In the genomic region with DNA sequence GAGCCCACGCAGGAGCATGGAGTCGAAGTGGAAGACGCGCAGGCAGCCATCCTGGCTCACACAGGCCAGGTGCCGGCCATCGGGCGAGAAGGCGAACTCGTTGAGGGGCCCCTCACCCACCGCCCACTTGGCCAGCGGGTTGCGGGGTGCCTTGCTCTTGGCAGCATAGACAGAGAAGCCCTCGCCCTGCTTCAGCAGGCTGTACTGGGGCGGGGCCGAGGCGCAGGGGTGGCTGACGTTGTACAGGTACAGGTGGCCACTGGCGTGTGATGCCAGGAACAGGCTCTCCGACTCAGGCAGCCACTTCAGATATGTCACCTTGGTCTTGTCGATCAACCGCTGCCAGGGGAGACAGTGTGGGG, we compare ENCODE assay signal across 1 cellular context.
TF ChIP-seq lines count a peak whose summit lies in the region.

No MANE protein-coding gene starts in this region.

TF ChIP-seq in HepG2, 621 proteins besides CTCF, POLR2A, EP300 and RAD21:
- TF ChIP-seq ZBTB8A (CRISPR knock-in tag; IDR thresholded peaks at IDR 0.05; ENCODE audit: borderline replicate concordance, low read depth) = no peak
- TF ChIP-seq, protein P1, sequence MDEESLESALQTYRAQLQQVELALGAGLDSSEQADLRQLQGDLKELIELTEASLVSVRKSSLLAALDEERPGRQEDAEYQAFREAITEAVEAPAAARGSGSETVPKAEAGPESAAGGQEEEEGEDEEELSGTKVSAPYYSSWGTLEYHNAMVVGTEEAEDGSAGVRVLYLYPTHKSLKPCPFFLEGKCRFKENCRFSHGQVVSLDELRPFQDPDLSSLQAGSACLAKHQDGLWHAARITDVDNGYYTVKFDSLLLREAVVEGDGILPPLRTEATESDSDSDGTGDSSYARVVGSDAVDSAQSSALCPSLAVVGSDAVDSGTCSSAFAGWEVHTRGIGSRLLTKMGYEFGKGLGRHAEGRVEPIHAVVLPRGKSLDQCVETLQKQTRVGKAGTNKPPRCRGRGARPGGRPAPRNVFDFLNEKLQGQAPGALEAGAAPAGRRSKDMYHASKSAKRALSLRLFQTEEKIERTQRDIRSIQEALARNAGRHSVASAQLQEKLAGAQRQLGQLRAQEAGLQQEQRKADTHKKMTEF (CRISPR knock-in tag; IDR thresholded peaks at IDR 0.05) = no peak
- TF ChIP-seq RBFOX2 (IDR thresholded peaks at IDR 0.05; ENCODE audit: low read depth, low read length) = 0 out of 2 replicates have a peak, but pooled peaks have one; percentile 1
- TF ChIP-seq ZNF329 (CRISPR knock-in tag; IDR thresholded peaks at IDR 0.05; ENCODE audit: low read depth) = no peak
- no peak for TF ChIP-seq THYN1 (CRISPR knock-in tag; IDR thresholded peaks at IDR 0.05; ENCODE audit: borderline replicate concordance, low read depth)
TF ChIP-seq in HepG2: peak in this region for 1.
